ENCODE assay signal across 12 cellular contexts in the genomic region with DNA sequence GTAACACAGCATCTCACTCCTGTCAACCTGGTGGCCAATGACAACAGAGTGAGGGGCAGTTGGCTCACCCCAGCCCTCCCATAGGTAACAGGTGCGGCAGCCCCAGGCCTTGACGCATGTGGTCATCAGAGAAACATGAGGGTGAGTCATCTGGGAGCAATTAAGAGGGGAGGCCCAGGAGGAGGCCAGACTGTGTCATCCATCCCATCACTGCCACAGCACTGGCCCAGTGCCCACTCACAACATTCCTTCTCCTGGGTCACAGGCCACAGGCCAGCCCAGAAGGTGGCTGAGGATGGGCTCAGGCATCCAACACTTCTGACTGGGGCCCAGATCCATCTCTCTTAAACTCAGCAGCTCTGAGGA. TPM values are rescaled to one million over a fixed set of nuclear protein-coding genes. Genes with fewer than 3 reads are reported as not detected.
DNase-seq lines count a peak whose midpoint lies in the region; FAIRE-seq and TF ChIP-seq lines count a peak whose summit lies in the region.
"Had no signal": no experiment of that assay in that cellular context is flagged by ENCODE, and none has a peak within 500 bp of the region (broad histone marks: within the 10 kb centered on the region; RNA-seq: fewer than 3 reads in every experiment).

No MANE protein-coding gene starts in this region.

- H3K27me3 ChIP-seq in endothelial cell of umbilical vein (ENCODE audit: control insufficient read depth in 2 of 2, insufficient read depth in 2 of 2, low read length in 2 of 2): no peaks in the 10 kb centered on the region
- H3K27me3 ChIP-seq: uterus had no signal

- no peaks in the 10 kb centered on the region for H3K4me1 ChIP-seq in endothelial cell of umbilical vein (ENCODE audit: control insufficient read depth, extremely low read depth, insufficient read depth, low read length)
- H3K4me1 ChIP-seq: uterus had no signal

- H3K36me3 Mint-ChIP-seq in osteocyte (ENCODE audit: unreplicated experiment): no peaks in the 10 kb centered on the region
- H3K36me3 Mint-ChIP-seq in activated CD4-positive, alpha-beta memory T cell treated with anti-CD3 and anti-CD28 coated beads for 36 hours: no peaks in the 10 kb centered on the region
- H3K36me3 Mint-ChIP-seq in activated T-helper 1 cell treated with anti-CD3 and anti-CD28 coated beads, Interleukin-12 subunit alpha, Interleukin-12 subunit beta, Interleukin-2, Interleukin-4 antibody, amounts not matched to agents 30 ng/mL and 10 ng/mL and 1 ng/mL, durations not matched to agents 14 hours and 24 hours and 36 hours (ENCODE audit: low read depth): no peaks in the 10 kb centered on the region

- H3K27me3 Mint-ChIP-seq in osteocyte (ENCODE audit: unreplicated experiment): no peaks in the 10 kb centered on the region
- no peaks in the 10 kb centered on the region for H3K27me3 Mint-ChIP-seq in activated CD4-positive, alpha-beta memory T cell treated with anti-CD3 and anti-CD28 coated beads for 36 hours
- H3K27me3 Mint-ChIP-seq in activated T-helper 1 cell treated with anti-CD3 and anti-CD28 coated beads, Interleukin-12 subunit alpha, Interleukin-12 subunit beta, Interleukin-2, Interleukin-4 antibody, amounts not matched to agents 30 ng/mL and 10 ng/mL and 1 ng/mL, durations not matched to agents 14 hours and 24 hours and 36 hours (ENCODE audit: insufficient read depth): peaks cover 3% of the 10 kb centered on the region

- intact Hi-C loops in endothelial cell of umbilical vein (cut with micrococcal nuclease): loop anchor here (5.0 kb wide), 1 partner anchor 552 kb away; the partner anchor contains the start of gene TOR3A
- intact Hi-C loops in activated CD4-positive, alpha-beta memory T cell treated with anti-CD3 and anti-CD28 coated beads for 36 hours (cut with micrococcal nuclease): no loop called here
- intact Hi-C loops in activated T-helper 1 cell treated with anti-CD3 and anti-CD28 coated beads, Interleukin-12 subunit alpha, Interleukin-12 subunit beta, Interleukin-2, Interleukin-4 antibody, amounts not matched to agents 30 ng/mL and 10 ng/mL and 1 ng/mL, durations not matched to agents 14 hours and 24 hours and 36 hours (cut with micrococcal nuclease): no loop called here

- H3K9me1 ChIP-seq in endothelial cell of umbilical vein (replicated peaks; ENCODE audit: control insufficient read depth, extremely low read depth, insufficient read depth, low read length): no peaks in the 10 kb centered on the region

- H3K27ac Mint-ChIP-seq in osteocyte (ENCODE audit: unreplicated experiment): peak overlapping the region; percentile 60
- H3K27ac Mint-ChIP-seq in activated CD4-positive, alpha-beta memory T cell treated with anti-CD3 and anti-CD28 coated beads for 36 hours: no peak overlapping the region
- H3K27ac Mint-ChIP-seq in activated T-helper 1 cell treated with anti-CD3 and anti-CD28 coated beads, Interleukin-12 subunit alpha, Interleukin-12 subunit beta, Interleukin-2, Interleukin-4 antibody, amounts not matched to agents 30 ng/mL and 10 ng/mL and 1 ng/mL, durations not matched to agents 14 hours and 24 hours and 36 hours: no peak overlapping the region
- H3K27ac Mint-ChIP-seq: H9 had no signal

- no peaks in the 10 kb centered on the region for H3K36me3 ChIP-seq in endothelial cell of umbilical vein (ENCODE audit: control insufficient read depth in 2 of 2, extremely low read depth in 1 of 2, insufficient read depth in 2 of 2, low read length in 2 of 2)
- H3K36me3 ChIP-seq: uterus had no signal

- peaks cover 21% of the 10 kb centered on the region for H3K4me1 Mint-ChIP-seq in osteocyte (ENCODE audit: unreplicated experiment)
- H3K4me1 Mint-ChIP-seq in activated CD4-positive, alpha-beta memory T cell treated with anti-CD3 and anti-CD28 coated beads for 36 hours (ENCODE audit: low read depth): no peaks in the 10 kb centered on the region
- peaks cover 7% of the 10 kb centered on the region for H3K4me1 Mint-ChIP-seq in activated T-helper 1 cell treated with anti-CD3 and anti-CD28 coated beads, Interleukin-12 subunit alpha, Interleukin-12 subunit beta, Interleukin-2, Interleukin-4 antibody, amounts not matched to agents 30 ng/mL and 10 ng/mL and 1 ng/mL, durations not matched to agents 14 hours and 24 hours and 36 hours (ENCODE audit: low read depth)

- H3K4me2 ChIP-seq in endothelial cell of umbilical vein (ENCODE audit: insufficient read depth, low read length): no peak overlapping the region

- no peaks in the 10 kb centered on the region for H4K20me1 ChIP-seq in endothelial cell of umbilical vein (replicated peaks; ENCODE audit: control insufficient read depth, extremely low read depth, insufficient read depth, low read length)

- H3K9me3 ChIP-seq in endothelial cell of umbilical vein (replicated peaks; ENCODE audit: control insufficient read depth, insufficient read depth, low read length): no peaks in the 10 kb centered on the region
- H3K9me3 ChIP-seq: uterus had no signal

- CTCF ChIA-PET in endothelial cell of umbilical vein (lab: Charles Lee): interaction anchor here (1.2 to 14.6 kb wide), 7 partner anchors 26 to 474 kb away, joined by 4 to 349 read pairs (median 16); no protein-coding TSS in a partner anchor
- CTCF ChIA-PET in activated CD4-positive, alpha-beta memory T cell treated with anti-CD3 and anti-CD28 coated beads for 36 hours (lab: Charles Lee): interaction anchor here (1.2 to 8.1 kb wide), 2 partner anchors 224 to 473 kb away, joined by 4 to 50 read pairs; no protein-coding TSS in a partner anchor

- no peak for TF ChIP-seq CTCF in endothelial cell of umbilical vein (IDR thresholded peaks at IDR 0.05; ENCODE audit: extremely low read depth in 1 of 2, insufficient read depth in 1 of 2, low read depth in 1 of 2, low read length in 2 of 2)
- no peak for TF ChIP-seq CTCF in osteocyte (IDR thresholded peaks at IDR 0.05)

- no peak overlapping the region for H2AFZ ChIP-seq in endothelial cell of umbilical vein (ENCODE audit: low read depth, low read length)

- no peak overlapping the region for H3K9ac ChIP-seq in endothelial cell of umbilical vein (replicated peaks; ENCODE audit: extremely low read depth, insufficient read depth, low read length)

- no TSS peak for BruUV-seq in endothelial cell of umbilical vein (replicated peaks; lab: Mats Ljungman, UMichigan)

- H3K4me3 Mint-ChIP-seq in osteocyte (ENCODE audit: unreplicated experiment): no peak overlapping the region
- no peak overlapping the region for H3K4me3 Mint-ChIP-seq in activated CD4-positive, alpha-beta memory T cell treated with anti-CD3 and anti-CD28 coated beads for 36 hours
- H3K4me3 Mint-ChIP-seq in activated T-helper 1 cell treated with anti-CD3 and anti-CD28 coated beads, Interleukin-12 subunit alpha, Interleukin-12 subunit beta, Interleukin-2, Interleukin-4 antibody, amounts not matched to agents 30 ng/mL and 10 ng/mL and 1 ng/mL, durations not matched to agents 14 hours and 24 hours and 36 hours: no peak overlapping the region
- H3K4me3 Mint-ChIP-seq: H9 had no signal

- DNase-seq in ELF-1 (ENCODE audit: low read depth, low spot score) (peak; percentile 63), NCI-H69 (lab: John Stamatoyannopoulos, UW) (peak; percentile 52), endothelial cell of umbilical vein (ENCODE audit: low read depth, low spot score) (no peak), osteocyte (ENCODE audit: extremely low spot score, unreplicated experiment) (no peak), NCI-H1436 treated with DMSO at 0.1 percent for 48 hours (lab: John Stamatoyannopoulos, UW) (no peak), DMS79 treated with DMSO at 0.1 percent for 48 hours (lab: John Stamatoyannopoulos, UW) (no peak)
- DNase-seq in activated CD4-positive, alpha-beta memory T cell treated with anti-CD3 and anti-CD28 coated beads for 36 hours: no peak
- DNase-seq in activated T-helper 1 cell treated with anti-CD3 and anti-CD28 coated beads, Interleukin-12 subunit alpha, Interleukin-12 subunit beta, Interleukin-2, Interleukin-4 antibody, amounts not matched to agents 30 ng/mL and 10 ng/mL and 1 ng/mL, durations not matched to agents 14 hours and 24 hours and 36 hours (ENCODE audit: low spot score): no peak
- DNase-seq: nucleus accumbens, uterus had no signal

- FAIRE-seq in endothelial cell of umbilical vein (lab: Jason Lieb, UNC): no peak

- no peak overlapping the region for H3K4me3 ChIP-seq in endothelial cell of umbilical vein (replicated peaks in 1 of 3; ENCODE audit: insufficient read depth in 1 of 3, low read depth in 1 of 3, low read length in 3 of 3)
- H3K4me3 ChIP-seq: uterus had no signal

- TF ChIP-seq POLR2A in endothelial cell of umbilical vein (IDR thresholded peaks at IDR 0.05; ENCODE audit: low read depth, low read length): no peak

- H3K9me3 Mint-ChIP-seq in osteocyte (ENCODE audit: unreplicated experiment): no peaks in the 10 kb centered on the region
- H3K9me3 Mint-ChIP-seq in activated CD4-positive, alpha-beta memory T cell treated with anti-CD3 and anti-CD28 coated beads for 36 hours: no peaks in the 10 kb centered on the region
- no peaks in the 10 kb centered on the region for H3K9me3 Mint-ChIP-seq in activated T-helper 1 cell treated with anti-CD3 and anti-CD28 coated beads, Interleukin-12 subunit alpha, Interleukin-12 subunit beta, Interleukin-2, Interleukin-4 antibody, amounts not matched to agents 30 ng/mL and 10 ng/mL and 1 ng/mL, durations not matched to agents 14 hours and 24 hours and 36 hours
- H3K9me3 Mint-ChIP-seq: H9 had no signal

- dilution Hi-C loops in endothelial cell of umbilical vein (cut with MboI; ENCODE audit: extremely low pct_ligation_motif_present, low sequenced_read_pairs): no loop called here

- no peak overlapping the region for H3K27ac ChIP-seq in endothelial cell of umbilical vein (ENCODE audit: insufficient read depth, low read depth, low read length)
- H3K27ac ChIP-seq: uterus had no signal

- H3K79me2 ChIP-seq in endothelial cell of umbilical vein (ENCODE audit: control insufficient read depth, insufficient read depth, low read length): no peaks in the 10 kb centered on the region

- POLR2A ChIA-PET in endothelial cell of umbilical vein (lab: Charles Lee): no interaction called here
- POLR2A ChIA-PET in activated CD4-positive, alpha-beta memory T cell treated with anti-CD3 and anti-CD28 coated beads for 36 hours (lab: Charles Lee): no interaction called here

RNA-seq across cellular contexts. Expression of gene TEX35, which starts 17.1 kb away (rescaled TPM):
- total RNA-seq in endothelial cell of umbilical vein: not detected in 2 replicates
- polyA plus RNA-seq in endothelial cell of umbilical vein: not detected in 2 replicates
- polyA plus RNA-seq in endothelial cell of umbilical vein (2011; cell fraction: cytosol; rRNA removed): not detected in 2 replicates
- polyA plus RNA-seq in endothelial cell of umbilical vein (2011; cell fraction: nucleus; rRNA removed): not detected in 2 replicates
- not detected in 2 replicates for polyA plus RNA-seq in endothelial cell of umbilical vein (2012)
- polyA minus RNA-seq in endothelial cell of umbilical vein: not detected in 2 replicates
- not detected for polyA minus RNA-seq in endothelial cell of umbilical vein (2011; cell fraction: cytosol; rRNA and poly(A)+ RNA removed)
- polyA minus RNA-seq in endothelial cell of umbilical vein (2011; cell fraction: nucleus; rRNA and poly(A)+ RNA removed): not detected in 2 replicates
- total RNA-seq in osteocyte: not detected in 2 replicates
- total RNA-seq in activated CD4-positive, alpha-beta memory T cell treated with anti-CD3 and anti-CD28 coated beads for 36 hours: not detected
- not detected in 2 replicates for total RNA-seq in activated T-helper 1 cell treated with anti-CD3 and anti-CD28 coated beads, Interleukin-12 subunit alpha, Interleukin-12 subunit beta, Interleukin-2, Interleukin-4 antibody, amounts not matched to agents 30 ng/mL and 10 ng/mL and 1 ng/mL, durations not matched to agents 14 hours and 24 hours and 36 hours
- total RNA-seq: H9; T-helper 2 cell treated with Interferon-gamma antibody and Interleukin-4, amounts not matched to agents 100 ng/mL and 5 ng/mL, for 36 hours; uterus had no signal

RNA-seq across cellular contexts. Expression of gene CLEC20A, which starts 33.3 kb away (rescaled TPM):
- total RNA-seq in endothelial cell of umbilical vein: not detected in 2 replicates
- not detected in 2 replicates for polyA plus RNA-seq in endothelial cell of umbilical vein
- polyA plus RNA-seq in endothelial cell of umbilical vein (2011; cell fraction: cytosol; rRNA removed): not detected in 2 replicates
- not detected in 2 replicates for polyA plus RNA-seq in endothelial cell of umbilical vein (2011; cell fraction: nucleus; rRNA removed)
- polyA plus RNA-seq in endothelial cell of umbilical vein (2012): not detected in 2 replicates
- polyA minus RNA-seq in endothelial cell of umbilical vein: not detected in 2 replicates
- not detected for polyA minus RNA-seq in endothelial cell of umbilical vein (2011; cell fraction: cytosol; rRNA and poly(A)+ RNA removed)
- polyA minus RNA-seq in endothelial cell of umbilical vein (2011; cell fraction: nucleus; rRNA and poly(A)+ RNA removed): not detected in 2 replicates
- total RNA-seq in osteocyte: not detected in 2 replicates
- not detected for total RNA-seq in activated CD4-positive, alpha-beta memory T cell treated with anti-CD3 and anti-CD28 coated beads for 36 hours
- total RNA-seq in activated T-helper 1 cell treated with anti-CD3 and anti-CD28 coated beads, Interleukin-12 subunit alpha, Interleukin-12 subunit beta, Interleukin-2, Interleukin-4 antibody, amounts not matched to agents 30 ng/mL and 10 ng/mL and 1 ng/mL, durations not matched to agents 14 hours and 24 hours and 36 hours: not detected in 2 replicates
- total RNA-seq: H9; T-helper 2 cell treated with Interferon-gamma antibody and Interleukin-4, amounts not matched to agents 100 ng/mL and 5 ng/mL, for 36 hours; uterus had no signal

Comparison
In these comparisons a context has a peak if more than half of its experiments do, and no peak if none do; other contexts are left out.
1. DNase-seq: peak in ELF-1 (single experiment) and NCI-H69 (single experiment); none in endothelial cell of umbilical vein (single experiment), osteocyte (single experiment), NCI-H1436 treated with DMSO at 0.1 percent for 48 hours (single experiment), activated CD4-positive, alpha-beta memory T cell treated with anti-CD3 and anti-CD28 coated beads for 36 hours (single experiment), DMS79 treated with DMSO at 0.1 percent for 48 hours (single experiment) and activated T-helper 1 cell treated with anti-CD3 and anti-CD28 coated beads, Interleukin-12 subunit alpha, Interleukin-12 subunit beta, Interleukin-2, Interleukin-4 antibody, amounts not matched to agents 30 ng/mL and 10 ng/mL and 1 ng/mL, durations not matched to agents 14 hours and 24 hours and 36 hours (single experiment).